Comparison of ENCODE assay signal across 13 cellular contexts in the genomic region with DNA sequence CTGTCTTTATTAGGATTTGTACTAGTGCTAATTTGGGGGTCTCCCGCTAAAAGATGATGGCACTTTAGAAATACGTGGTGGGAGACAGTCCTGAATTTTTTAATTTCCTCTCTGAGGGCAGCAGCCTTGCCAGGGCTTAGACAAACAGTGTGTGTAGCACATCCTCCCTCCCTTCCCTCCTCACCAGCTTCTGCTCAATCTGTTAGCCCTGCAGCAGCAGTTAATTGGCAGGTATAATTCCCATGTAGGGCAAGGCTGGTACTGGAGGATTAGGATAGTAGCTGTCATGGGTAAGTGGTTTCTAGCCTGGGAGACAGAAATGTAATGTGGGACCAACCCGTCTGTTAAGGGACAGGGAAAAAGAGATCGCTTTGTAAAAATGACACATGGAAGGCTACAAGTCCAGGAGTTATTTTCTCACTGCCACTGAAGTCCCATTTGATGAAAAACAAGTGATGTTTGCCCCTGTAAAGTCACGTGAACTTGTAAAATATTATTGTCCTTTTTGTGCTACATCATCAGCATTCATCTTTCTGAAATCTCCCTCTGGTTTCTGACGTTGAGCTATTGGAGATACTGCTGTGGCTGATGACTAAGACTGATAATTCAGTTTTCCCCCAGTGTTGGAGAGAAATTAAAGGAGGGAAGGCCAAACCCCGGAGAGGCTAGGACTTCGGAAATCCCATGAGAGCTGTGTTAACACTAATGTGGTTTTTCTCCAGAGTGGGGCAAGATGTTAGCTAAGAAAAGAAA. TPM values are rescaled to one million over a fixed set of nuclear protein-coding genes. Genes with fewer than 3 reads are reported as not detected.
DNase-seq lines count a peak whose midpoint lies in the region; ATAC-seq and TF ChIP-seq lines count a peak whose summit lies in the region.
"Had no signal": no experiment of that assay in that cellular context is flagged by ENCODE, and none has a peak within 500 bp of the region (broad histone marks: within the 10 kb centered on the region; RNA-seq: fewer than 3 reads in every experiment).

No MANE protein-coding gene starts in this region.

- no peak for TF ChIP-seq POLR2A in esophagus muscularis mucosa (IDR thresholded peaks at IDR 0.05; ENCODE audit: low read depth)

- H3K4me3 ChIP-seq in esophagus muscularis mucosa = no peak overlapping the region
- H3K4me3 ChIP-seq: body of pancreas had no signal

- DNase-seq in left cardiac atrium (no peak), left ventricle myocardium superior (no peak), RPMI7951 (ENCODE audit: low read depth) (peak; percentile 53), esophagus muscularis mucosa (ENCODE audit: extremely low spot score) (no peak), superior temporal gyrus (ENCODE audit: extremely low spot score) (peak; percentile 56), EL (no peak), NAMALWA (ENCODE audit: low spot score) (no peak)
- DNase-seq: activated CD4-positive, alpha-beta T cell treated with anti-CD3 and anti-CD28 coated beads, Interleukin-2, amount 50 U/mL, for 48 hours; body of pancreas; CD4-positive, CD25-positive, alpha-beta regulatory T cell; NCI-H510A treated with DMSO at 0.1 percent for 48 hours; occipital lobe had no signal

- H3K27me3 ChIP-seq in esophagus muscularis mucosa = no peaks in the 10 kb centered on the region
- H3K27me3 ChIP-seq: body of pancreas had no signal

- intact Hi-C loops in left cardiac atrium (cut with DNase I) (no loop called here), left ventricle myocardium superior (cut with micrococcal nuclease) (no loop called here), esophagus muscularis mucosa (cut with DNase I) (no loop called here)

- TF ChIP-seq CTCF in esophagus muscularis mucosa (IDR thresholded peaks at IDR 0.05) = no peak

- H3K27ac ChIP-seq in esophagus muscularis mucosa (replicated peaks in 1 of 4) = peak overlapping the region; percentile 12 to 54 (median 38)
- H3K27ac ChIP-seq: body of pancreas had no signal

- ATAC-seq in left cardiac atrium = peak; percentile 22 to 69
- ATAC-seq in left ventricle myocardium superior = no peak
- no peak for ATAC-seq in GM18868 (IDR thresholded peaks at IDR 0.05; ENCODE audit: unreplicated experiment)
- ATAC-seq: body of pancreas had no signal

- peaks cover 24 to 43% (median 31%) of the 10 kb centered on the region in 4 donors for H3K36me3 ChIP-seq in esophagus muscularis mucosa

- no peaks in the 10 kb centered on the region for H3K9me3 ChIP-seq in esophagus muscularis mucosa
- H3K9me3 ChIP-seq: body of pancreas had no signal

- TF ChIP-seq EP300 in esophagus muscularis mucosa (IDR thresholded peaks at IDR 0.05) = no peak

- H3K4me1 ChIP-seq in esophagus muscularis mucosa = peaks cover 20 to 38% (median 35%) of the 10 kb centered on the region in 4 donors
- H3K4me1 ChIP-seq: body of pancreas had no signal

- WGBS in esophagus muscularis mucosa = 58% methylated on average over 8 of the region's 8 CpGs

RNA-seq across cellular contexts. Expression of gene CTNNBL1, which starts 40.6 kb away (rescaled TPM):
- total RNA-seq in left cardiac atrium = 10 to 100 TPM; 49.8 to 58.6 TPM
- 63.4 TPM for total RNA-seq in left ventricle myocardium superior
- 47.7 and 57.9 TPM in 2 replicates for total RNA-seq in RPMI7951 (2014; rRNA removed; shearing (Covaris generic))
- 10 to 100 TPM; 40.4 to 54.3 (median 44.7) TPM for total RNA-seq in esophagus muscularis mucosa

Comparison
In these comparisons a context has a peak if more than half of its experiments do, and no peak if none do; other contexts are left out.
1. ATAC-seq: peak in left cardiac atrium (2 of 2); none in left ventricle myocardium superior (single experiment) and GM18868 (single experiment).
2. DNase-seq: peak in RPMI7951 (single experiment) and superior temporal gyrus (single experiment); none in left cardiac atrium (single experiment), left ventricle myocardium superior (single experiment), esophagus muscularis mucosa (single experiment), EL (single experiment) and NAMALWA (single experiment).